15 cellular contexts compared by ENCODE assay signal in genomic region chr10:17771027-17771426, GRCh38. TPM values are rescaled to one million over a fixed set of nuclear protein-coding genes. Genes with fewer than 3 reads are reported as not detected.
"Had no signal": no experiment of that assay in that cellular context is flagged by ENCODE, and none has a peak within 500 bp of the region (broad histone marks: within the 10 kb centered on the region; RNA-seq: fewer than 3 reads in every experiment).

No MANE protein-coding gene starts in this region.

- H3K36me3 ChIP-seq: cardiac muscle cell, esophagus muscularis mucosa, sigmoid colon, suprapubic skin had no signal

- ATAC-seq: activated CD8-positive, alpha-beta T cell treated with anti-CD3 and anti-CD28 coated beads for 36 hours; left cardiac atrium; stimulated activated naive CD8-positive, alpha-beta T cell treated with anti-CD3 and anti-CD28 coated beads, Interleukin-15, Interleukin-2, amounts not matched to agents 100 U/mL and 50 U/mL, for 24 hours had no signal

- H3K27ac ChIP-seq: cardiac muscle cell, esophagus muscularis mucosa, sigmoid colon, suprapubic skin had no signal

- DNase-seq: activated CD4-positive, alpha-beta T cell treated with anti-CD3 and anti-CD28 coated beads for 4 hours; activated CD8-positive, alpha-beta T cell treated with anti-CD3 and anti-CD28 coated beads for 36 hours; activated naive CD4-positive, alpha-beta T cell; glutamatergic neuron; immature natural killer cell; left cardiac atrium; mammary epithelial cell; sigmoid colon; stimulated activated CD4-positive, alpha-beta T cell treated with anti-CD3 and anti-CD28 coated beads, Interleukin-12 subunit alpha, Interleukin-12 subunit beta, amount 100 ng/mL, for 4 hours; stimulated activated naive CD8-positive, alpha-beta T cell treated with anti-CD3 and anti-CD28 coated beads, Interleukin-15, Interleukin-2, amounts not matched to agents 100 U/mL and 50 U/mL, for 24 hours; T-helper 9 cell had no signal

- H3K4me3 ChIP-seq: cardiac muscle cell, esophagus muscularis mucosa, suprapubic skin had no signal

- H3K9me3 ChIP-seq: esophagus muscularis mucosa, suprapubic skin had no signal

- H3K4me1 ChIP-seq: esophagus muscularis mucosa, sigmoid colon, suprapubic skin had no signal

- H3K27me3 ChIP-seq: cardiac muscle cell, esophagus muscularis mucosa, sigmoid colon, suprapubic skin had no signal

RNA-seq across cellular contexts. Expression of gene TMEM236, which starts 19.0 kb away (rescaled TPM):
- total RNA-seq: activated T-helper 1 cell treated with anti-CD3 and anti-CD28 coated beads, Interleukin-12 subunit alpha, Interleukin-12 subunit beta, Interleukin-2, Interleukin-4 antibody, amounts not matched to agents 30 ng/mL and 10 ng/mL and 1 ng/mL, durations not matched to agents 14 hours and 24 hours and 36 hours; cardiac muscle cell had no signal

RNA-seq across cellular contexts. Expression of gene MRC1, which starts 38.1 kb away (rescaled TPM):
- total RNA-seq: activated CD8-positive, alpha-beta T cell treated with anti-CD3 and anti-CD28 coated beads for 36 hours; activated T-helper 1 cell treated with anti-CD3 and anti-CD28 coated beads, Interleukin-12 subunit alpha, Interleukin-12 subunit beta, Interleukin-2, Interleukin-4 antibody, amounts not matched to agents 30 ng/mL and 10 ng/mL and 1 ng/mL, durations not matched to agents 14 hours and 24 hours and 36 hours; mammary epithelial cell had no signal
- polyA plus RNA-seq: immature natural killer cell had no signal
